ENCODE assay signal across 8 cellular contexts in the genomic region with DNA sequence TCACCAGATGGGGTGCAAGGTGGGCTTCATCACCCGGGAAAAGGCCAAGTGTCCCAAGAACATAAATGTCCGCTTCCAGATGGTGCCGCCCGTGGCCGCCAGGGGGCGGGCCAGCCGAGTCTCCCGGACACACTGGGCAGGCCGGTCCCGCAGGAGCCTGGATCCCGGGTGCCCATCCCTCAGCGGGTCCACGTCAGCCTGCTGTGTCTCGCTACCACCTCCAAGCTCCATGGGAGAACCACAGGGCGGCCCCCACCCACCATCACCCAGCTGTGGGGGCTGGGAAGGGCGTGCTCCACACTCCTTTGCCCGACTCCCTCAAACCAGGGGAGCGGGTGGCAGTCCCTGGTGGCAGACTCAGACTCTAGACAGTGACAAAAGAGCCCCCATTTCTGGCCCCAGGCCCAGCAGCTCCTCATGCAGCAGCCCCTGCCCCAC. TPM values are rescaled to one million over a fixed set of nuclear protein-coding genes. Genes with fewer than 3 reads are reported as not detected.
DNase-seq lines count a peak whose midpoint lies in the region; ATAC-seq and TF ChIP-seq lines count a peak whose summit lies in the region.

No MANE protein-coding gene starts in this region.

- H3K4me3 ChIP-seq in WI38 (ENCODE audit: low read depth, low read length) (no peak overlapping the region), kidney epithelial cell (ENCODE audit: low read depth, low read length) (no peak overlapping the region)

- peaks cover 13% of the 10 kb centered on the region for H3K27me3 ChIP-seq in kidney epithelial cell (ENCODE audit: control insufficient read depth, insufficient read depth, low read length)

- no peak for ATAC-seq in GM21515 (IDR thresholded peaks at IDR 0.05; ENCODE audit: unreplicated experiment)

- peak; percentile 76 for DNase-seq in ELF-1 (ENCODE audit: low read depth, low spot score)
- DNase-seq in M059J (ENCODE audit: low read depth) = peak; percentile 48
- DNase-seq in T47D (ENCODE audit: low read depth in 1 of 2, low spot score in 1 of 2) = peak; percentile 83 to 97
- DNase-seq in kidney epithelial cell (ENCODE audit: low read depth) = no peak
- DNase-seq in stimulated activated CD4-positive, alpha-beta T cell treated with anti-CD3 and anti-CD28 coated beads, Interleukin-2, amount 100 ng/mL, for 48 hours = peak; percentile 65 to 69
- no peak for DNase-seq in DMS79 treated with DMSO at 0.1 percent for 48 hours (lab: John Stamatoyannopoulos, UW)

- H3K36me3 ChIP-seq in kidney epithelial cell (ENCODE audit: control insufficient read depth, insufficient read depth, low read length) = no peaks in the 10 kb centered on the region

- in situ Hi-C loops in T47D (cut with HindIII; ENCODE audit: low pct_unique_long_range_greater_than_20kb, low sequenced_read_pairs) = no loop called here

- TF ChIP-seq CTCF in WI38 (IDR thresholded peaks at IDR 0.05; ENCODE audit: low read depth, low read length) (peak; percentile 75), kidney epithelial cell (IDR thresholded peaks at IDR 0.05; ENCODE audit: insufficient read depth, low read length, poor library complexity, severe bottlenecking) (peak; percentile 84)

RNA-seq across cellular contexts. Expression of gene NUDT14, which starts 22.0 kb away (rescaled TPM):
- total RNA-seq in M059J (2014; rRNA removed; shearing (Covaris generic)) = 6.3 and 15.8 TPM in 2 replicates
- 73.0 and 87.4 TPM in 2 replicates for total RNA-seq in kidney epithelial cell

RNA-seq across cellular contexts. Expression of gene JAG2, which starts 34.5 kb away (rescaled TPM):
- 0.15 and 0.44 TPM in 2 replicates for total RNA-seq in M059J (2014; rRNA removed; shearing (Covaris generic))
- total RNA-seq in kidney epithelial cell = 2.4 and 2.7 TPM in 2 replicates

RNA-seq across cellular contexts. Expression of gene BTBD6, which starts 45.3 kb away (rescaled TPM):
- 28.4 and 39.2 TPM in 2 replicates for total RNA-seq in M059J (2014; rRNA removed; shearing (Covaris generic))
- total RNA-seq in kidney epithelial cell = 45.8 and 48.9 TPM in 2 replicates

Comparison
In these comparisons a context has a peak if more than half of its experiments do, and no peak if none do; other contexts are left out.
1. DNase-seq: peak in ELF-1 (single experiment), M059J (single experiment), T47D (2 of 2) and stimulated activated CD4-positive, alpha-beta T cell treated with anti-CD3 and anti-CD28 coated beads, Interleukin-2, amount 100 ng/mL, for 48 hours (2 of 2); none in kidney epithelial cell (single experiment) and DMS79 treated with DMSO at 0.1 percent for 48 hours (single experiment).